In genomic region chr22:31253949-31254348, GRCh38 we compare ENCODE assay signal across 10 cellular contexts. TPM values are rescaled to one million over a fixed set of nuclear protein-coding genes. Genes with fewer than 3 reads are reported as not detected.
DNase-seq lines count a peak whose midpoint lies in the region; ATAC-seq and TF ChIP-seq lines count a peak whose summit lies in the region.
"Had no signal": no experiment of that assay in that cellular context is flagged by ENCODE, and none has a peak within 500 bp of the region (broad histone marks: within the 10 kb centered on the region; RNA-seq: fewer than 3 reads in every experiment).

No MANE protein-coding gene starts in this region.

- H3K27me3 ChIP-seq in body of pancreas (no peaks in the 10 kb centered on the region), smooth muscle cell (ENCODE audit: low read depth) (no peaks in the 10 kb centered on the region), tibial nerve (no peaks in the 10 kb centered on the region), gastroesophageal sphincter (no peaks in the 10 kb centered on the region)

- no peak overlapping the region for H2AFZ ChIP-seq in smooth muscle cell (ENCODE audit: low read depth)

- peak; percentile 86 for ATAC-seq in body of pancreas
- ATAC-seq in gastroesophageal sphincter, result no peak

- H3K4me1 ChIP-seq in body of pancreas (peaks cover 67% of the 10 kb centered on the region), smooth muscle cell (ENCODE audit: low read depth) (peaks cover 23% of the 10 kb centered on the region), tibial nerve (peaks cover 0 to 39% (median 14%) of the 10 kb centered on the region in 4 donors), gastroesophageal sphincter (peaks cover 0 to 33% (median 6%) of the 10 kb centered on the region in 3 donors)

- peak overlapping the region; percentile 93 for H3K4me2 ChIP-seq in smooth muscle cell

- H3K4me3 ChIP-seq in body of pancreas, result no peak overlapping the region
- no peak overlapping the region for H3K4me3 ChIP-seq in smooth muscle cell
- H3K4me3 ChIP-seq in tibial nerve, result no peak overlapping the region
- no peak overlapping the region for H3K4me3 ChIP-seq in gastroesophageal sphincter
- H3K4me3 ChIP-seq: HAP-1 had no signal

- H3K9me3 ChIP-seq in body of pancreas (no peaks in the 10 kb centered on the region), smooth muscle cell (replicated peaks; ENCODE audit: low read depth) (no peaks in the 10 kb centered on the region), tibial nerve (no peaks in the 10 kb centered on the region), gastroesophageal sphincter (no peaks in the 10 kb centered on the region)
- H3K9me3 ChIP-seq: HAP-1 had no signal

- 12 to 39% methylated on average over 4 of the region's 4 CpGs for WGBS in body of pancreas, 2 donors
- WGBS in smooth muscle cell (ENCODE audit: low lambda C conversion rate), result 78% methylated on average over 4 of the region's 4 CpGs
- 85 to 89% methylated on average over 4 of the region's 4 CpGs for WGBS in tibial nerve, 2 donors
- 90% methylated on average over 4 of the region's 4 CpGs; no CpG with 5 or more reads in 1 of the 2 donors for WGBS in gastroesophageal sphincter (ENCODE audit: low coverage in 1 of 2), 2 donors

- in situ Hi-C loops in GM13976 (cut with MboI; ENCODE audit: low sequenced_read_pairs, unreplicated experiment), result no loop called here

- intact Hi-C loops in body of pancreas (cut with DNase I), result no loop called here

- H3K27ac ChIP-seq in body of pancreas (peak overlapping the region; percentile 48 to 81 (median 71)), smooth muscle cell (ENCODE audit: low read depth) (peak overlapping the region; percentile 92), tibial nerve (peak overlapping the region in 2 of 4 donors; percentile 15 to 58), gastroesophageal sphincter (peak overlapping the region in 1 of 4 donors; percentile 7)

- H3K79me2 ChIP-seq in smooth muscle cell (ENCODE audit: low read depth), result peaks cover 100% of the 10 kb centered on the region

- TF ChIP-seq CTCF in body of pancreas (IDR thresholded peaks at IDR 0.05) (peak in 4 of 7 experiments; percentile 47 to 61 (median 55)), smooth muscle cell (IDR thresholded peaks at IDR 0.05; ENCODE audit: borderline replicate concordance, insufficient read depth, poor library complexity, severe bottlenecking) (no peak), tibial nerve (IDR thresholded peaks at IDR 0.05) (no peak), gastroesophageal sphincter (IDR thresholded peaks at IDR 0.05) (no peak), GM13976 (IDR thresholded peaks at IDR 0.05; ENCODE audit: borderline replicate concordance, control extremely low read depth, extremely low read depth, insufficient read depth, missing control alignments) (no peak)

- H3K36me3 ChIP-seq in body of pancreas (replicated peaks in 1 of 2; ENCODE audit: insufficient read depth in 1 of 2, low read depth in 2 of 2) (peaks cover 0 to 4% of the 10 kb centered on the region in 2 donors), smooth muscle cell (ENCODE audit: low read depth) (peaks cover 6% of the 10 kb centered on the region), tibial nerve (peaks cover 0 to 9% (median 0%) of the 10 kb centered on the region in 3 donors), gastroesophageal sphincter (peaks cover 0 to 10% of the 10 kb centered on the region in 2 donors)

- peaks cover 92% of the 10 kb centered on the region for H4K20me1 ChIP-seq in smooth muscle cell (ENCODE audit: low read depth)

- H3K9ac ChIP-seq in smooth muscle cell (ENCODE audit: low read depth), result no peak overlapping the region

- TF ChIP-seq POLR2A in body of pancreas (IDR thresholded peaks at IDR 0.05), result no peak
- TF ChIP-seq POLR2A in tibial nerve (IDR thresholded peaks at IDR 0.05), result no peak
- TF ChIP-seq POLR2A in gastroesophageal sphincter (IDR thresholded peaks at IDR 0.05), result no peak

- DNase-seq in body of pancreas, result peak; percentile 82 to 92 (median 89)
- peak; percentile 58 for DNase-seq in kidney tubule cell (ENCODE audit: low spot score)
- DNase-seq in smooth muscle cell (lab: John Stamatoyannopoulos, UW; ENCODE audit: unreplicated experiment), result no peak
- DNase-seq in tibial nerve (ENCODE audit: low spot score in 2 of 2), result no peak
- DNase-seq in NCI-H128 (lab: John Stamatoyannopoulos, UW; ENCODE audit: unreplicated experiment), result no peak
- DNase-seq in GM13976 (ENCODE audit: low spot score), result no peak
- DNase-seq: NCI-H226 had no signal

- TF ChIP-seq EP300 in Ishikawa (IDR thresholded peaks at IDR 0.05; ENCODE audit: borderline replicate concordance), result peak; percentile 86
- TF ChIP-seq EP300 in tibial nerve (IDR thresholded peaks at IDR 0.05), result no peak
- no peak for TF ChIP-seq EP300 in gastroesophageal sphincter (IDR thresholded peaks at IDR 0.05)

- peaks cover 9% of the 10 kb centered on the region for H3F3A ChIP-seq in smooth muscle cell (ENCODE audit: low read depth)

- peak; percentile 60 for TF ChIP-seq RAD21 in Ishikawa (IDR thresholded peaks at IDR 0.05; ENCODE audit: low read depth)

TF ChIP-seq in Ishikawa, 13 proteins besides CTCF, POLR2A, EP300 and RAD21:
- no peak for TF ChIP-seq EGR1 (IDR thresholded peaks at IDR 0.05)
- no peak for TF ChIP-seq TAF1 (IDR thresholded peaks at IDR 0.05; ENCODE audit: low read depth)
- peak; percentile 25; the same call in 1 of the 2 replicates for TF ChIP-seq YY1 (IDR thresholded peaks at IDR 0.05; ENCODE audit: low read depth)
- TF ChIP-seq MAX (IDR thresholded peaks at IDR 0.05), result peak; percentile 82
- peak; percentile 86 for TF ChIP-seq TEAD4 (IDR thresholded peaks at IDR 0.05)
- TF ChIP-seq, protein P1, sequence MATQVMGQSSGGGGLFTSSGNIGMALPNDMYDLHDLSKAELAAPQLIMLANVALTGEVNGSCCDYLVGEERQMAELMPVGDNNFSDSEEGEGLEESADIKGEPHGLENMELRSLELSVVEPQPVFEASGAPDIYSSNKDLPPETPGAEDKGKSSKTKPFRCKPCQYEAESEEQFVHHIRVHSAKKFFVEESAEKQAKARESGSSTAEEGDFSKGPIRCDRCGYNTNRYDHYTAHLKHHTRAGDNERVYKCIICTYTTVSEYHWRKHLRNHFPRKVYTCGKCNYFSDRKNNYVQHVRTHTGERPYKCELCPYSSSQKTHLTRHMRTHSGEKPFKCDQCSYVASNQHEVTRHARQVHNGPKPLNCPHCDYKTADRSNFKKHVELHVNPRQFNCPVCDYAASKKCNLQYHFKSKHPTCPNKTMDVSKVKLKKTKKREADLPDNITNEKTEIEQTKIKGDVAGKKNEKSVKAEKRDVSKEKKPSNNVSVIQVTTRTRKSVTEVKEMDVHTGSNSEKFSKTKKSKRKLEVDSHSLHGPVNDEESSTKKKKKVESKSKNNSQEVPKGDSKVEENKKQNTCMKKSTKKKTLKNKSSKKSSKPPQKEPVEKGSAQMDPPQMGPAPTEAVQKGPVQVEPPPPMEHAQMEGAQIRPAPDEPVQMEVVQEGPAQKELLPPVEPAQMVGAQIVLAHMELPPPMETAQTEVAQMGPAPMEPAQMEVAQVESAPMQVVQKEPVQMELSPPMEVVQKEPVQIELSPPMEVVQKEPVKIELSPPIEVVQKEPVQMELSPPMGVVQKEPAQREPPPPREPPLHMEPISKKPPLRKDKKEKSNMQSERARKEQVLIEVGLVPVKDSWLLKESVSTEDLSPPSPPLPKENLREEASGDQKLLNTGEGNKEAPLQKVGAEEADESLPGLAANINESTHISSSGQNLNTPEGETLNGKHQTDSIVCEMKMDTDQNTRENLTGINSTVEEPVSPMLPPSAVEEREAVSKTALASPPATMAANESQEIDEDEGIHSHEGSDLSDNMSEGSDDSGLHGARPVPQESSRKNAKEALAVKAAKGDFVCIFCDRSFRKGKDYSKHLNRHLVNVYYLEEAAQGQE (IDR thresholded peaks at IDR 0.05; ENCODE audit: low read depth), result no peak
- peak; percentile 74 for TF ChIP-seq NFIC (IDR thresholded peaks at IDR 0.05)
- TF ChIP-seq CEBPB (IDR thresholded peaks at IDR 0.05), result no peak
- peak; percentile 91 for TF ChIP-seq TCF12 (IDR thresholded peaks at IDR 0.05; ENCODE audit: low read depth)
- no peak for TF ChIP-seq CREB1 (IDR thresholded peaks at IDR 0.05; ENCODE audit: low read depth)
- peak; percentile 11; the same call in 1 of the 2 replicates for TF ChIP-seq USF1 (IDR thresholded peaks at IDR 0.05)
- TF ChIP-seq ZBTB7A (IDR thresholded peaks at IDR 0.05; ENCODE audit: low read depth), result no peak
- peak; percentile 66; the same call in 1 of the 2 replicates for TF ChIP-seq FOXM1 (IDR thresholded peaks at IDR 0.05; ENCODE audit: borderline replicate concordance, low read depth)
TF ChIP-seq in Ishikawa: peak in this region for 7.

RNA-seq across cellular contexts. Expression of gene PIK3IP1, which starts 38.3 kb away (rescaled TPM):
- total RNA-seq in body of pancreas (10 to 100 TPM in 1 of 2 donors, 1 to 10 TPM in 1; 5.6 to 18.9 TPM), smooth muscle cell (12.6 and 16.9 TPM in 2 replicates), tibial nerve (100 to 1,000 TPM in 1 of 4 donors, 10 to 100 TPM in 3; 54.8 to 106 (median 80.5) TPM), gastroesophageal sphincter (10 to 100 TPM; 28.8 to 53.7 (median 37.8) TPM)
- 20.2 and 26.3 TPM in 2 replicates for polyA plus RNA-seq in smooth muscle cell

RNA-seq across cellular contexts. Expression of gene LIMK2, which starts 41.9 kb away (rescaled TPM):
- total RNA-seq in body of pancreas, result 10 to 100 TPM; 27.5 to 79.8 TPM
- 126 and 147 TPM in 2 replicates for total RNA-seq in smooth muscle cell
- polyA plus RNA-seq in smooth muscle cell, result 85.7 and 141 TPM in 2 replicates
- 10 to 100 TPM; 50.0 to 67.2 (median 56.9) TPM for total RNA-seq in tibial nerve
- total RNA-seq in gastroesophageal sphincter, result 10 to 100 TPM; 13.4 to 19.1 (median 15.9) TPM

Comparison
In these comparisons a context has a peak if more than half of its experiments do, and no peak if none do; other contexts are left out.
1. DNase-seq: peak in body of pancreas (4 of 4) and kidney tubule cell (single experiment); none in smooth muscle cell (single experiment), tibial nerve (0 of 2), NCI-H128 (single experiment) and GM13976 (single experiment).
2. CTCF ChIP-seq: peak in body of pancreas (4 of 7); none in smooth muscle cell (single experiment), tibial nerve (0 of 5), gastroesophageal sphincter (0 of 4) and GM13976 (single experiment).